In genomic region chr6:43860285-43860684, GRCh38 we compare ENCODE assay signal across 27 cellular contexts.
A peak's percentile ranks its signal among the peaks of the same experiment; 100 is the strongest.
DNase-seq lines count a peak whose midpoint lies in the region; ATAC-seq, FAIRE-seq and TF ChIP-seq lines count a peak whose summit lies in the region.
"Had no signal": no experiment of that assay in that cellular context is flagged by ENCODE, and none has a peak within 500 bp of the region (broad histone marks: within the 10 kb centered on the region; RNA-seq: fewer than 3 reads in every experiment).

No MANE protein-coding gene starts in this region.

- TF ChIP-seq RAD21 in IMR-90 (IDR thresholded peaks at IDR 0.05; ENCODE audit: low read length) = no peak

- TF ChIP-seq CTCF in IMR-90 (conservative IDR thresholded peaks at IDR 0.05; ENCODE audit: low read depth, low read length) = no peak
- TF ChIP-seq CTCF in pancreas (IDR thresholded peaks at IDR 0.05) = no peak

- no peaks in the 10 kb centered on the region for H3K9me1 ChIP-seq in IMR-90 (ENCODE audit: insufficient read depth, low read length)

- H3K27ac ChIP-seq in IMR-90 (ENCODE audit: insufficient read depth, low read length) (no peak overlapping the region), pancreas (no peak overlapping the region)
- H3K27ac ChIP-seq: esophagus squamous epithelium, transverse colon had no signal

- DNase-seq in NCI-H748 (lab: John Stamatoyannopoulos, UW; ENCODE audit: unreplicated experiment) (peak; percentile 38), NCI-H748 treated with DMSO at 0.1 percent for 48 hours (lab: John Stamatoyannopoulos, UW) (no peak), IMR-90 (peak; percentile 39), RPMI8226 (peak; percentile 51), pancreas (peak in 3 of 6 donors; percentile 31 to 66 (median 52)), anterior cingulate cortex (lab: John Stamatoyannopoulos, UW) (no peak), NK-92 (lab: John Stamatoyannopoulos, UW; ENCODE audit: unreplicated experiment) (no peak)
- DNase-seq in activated CD4-positive, alpha-beta T cell treated with anti-CD3 and anti-CD28 coated beads for 48 hours = no peak
- DNase-seq: activated CD4-positive, CD25-positive, alpha-beta regulatory T cell treated with anti-CD3 and anti-CD28 coated beads, Interleukin-2, amount 50 U/mL, for 72 hours; activated CD8-positive, alpha-beta memory T cell treated with anti-CD3 and anti-CD28 coated beads for 24 hours; activated naive CD4-positive, alpha-beta T cell treated with anti-CD3 and anti-CD28 coated beads for 36 hours; activated T-cell treated with anti-CD3 and anti-CD28 coated beads, Interleukin-2, amount 50 U/mL, for 48 hours; aorta; CD8-positive, alpha-beta T cell; effector memory CD8-positive, alpha-beta T cell; esophagus squamous epithelium; HFFc6; NCI-H1105 treated with DMSO at 0.1 percent for 48 hours; NCI-H510A; OCI-M1; SHP77 treated with DMSO at 0.1 percent for 48 hours; stimulated activated CD4-positive, alpha-beta T cell treated with anti-CD3 and anti-CD28 coated beads, Interleukin-4, amount 100 ng/mL, for 1 hour; transverse colon had no signal

- no peak overlapping the region for H2AFZ ChIP-seq in IMR-90 (replicated peaks; ENCODE audit: low read length, poor library complexity)

- dilution Hi-C loops in IMR-90 (cut with HindIII; ENCODE audit: low sequenced_read_pairs, unreplicated experiment) = no loop called here

- in situ Hi-C loops in IMR-90 (cut with MboI; ENCODE audit: low sequenced_read_pairs) = no loop called here

- H2AK9ac ChIP-seq in IMR-90 (replicated peaks; ENCODE audit: low read depth, low read length, poor library complexity) = no peak overlapping the region

- H4K20me1 ChIP-seq in IMR-90 (ENCODE audit: insufficient read depth, low read length) = no peaks in the 10 kb centered on the region

- peak overlapping the region; percentile 54; the same call in 1 of the 2 replicates for H2AK5ac ChIP-seq in IMR-90 (ENCODE audit: low read depth, low read length)

- H3K27me3 ChIP-seq in IMR-90 (ENCODE audit: control insufficient read depth, insufficient read depth, low read length) (peaks cover 41% of the 10 kb centered on the region), pancreas (no peaks in the 10 kb centered on the region)
- H3K27me3 ChIP-seq: transverse colon had no signal

- H3K79me1 ChIP-seq in IMR-90 (ENCODE audit: low read depth in 1 of 2, low read length in 2 of 2) = no peaks in the 10 kb centered on the region

- CTCF ChIA-PET in IMR-90 (lab: Yijun Ruan, JAX) = no interaction called here

- no peak for ATAC-seq in IMR-90 (ENCODE audit: low read depth)
- peak; percentile 56 to 71 (median 64) for ATAC-seq in pancreas
- ATAC-seq: CD8-positive, alpha-beta T cell; effector memory CD8-positive, alpha-beta T cell; left lobe of liver; natural killer cell treated with Interleukin-12 subunit alpha and Interleukin-12 subunit beta and Interleukin-15 and Interleukin-18, amount 100 ng/mL, for 72 hours had no signal

- H3K4me3 ChIP-seq in IMR-90 (ENCODE audit: insufficient read depth, low read depth, low read length) = no peak overlapping the region
- no peak overlapping the region for H3K4me3 ChIP-seq in pancreas
- H3K4me3 ChIP-seq: esophagus squamous epithelium, smooth muscle cell, transverse colon had no signal

- H3K23ac ChIP-seq in IMR-90 (ENCODE audit: low read depth, low read length) = no peak overlapping the region

- H4K8ac ChIP-seq in IMR-90 (ENCODE audit: low read depth in 2 of 2, low read length in 2 of 2) = no peak overlapping the region

- no peak overlapping the region for H2BK15ac ChIP-seq in IMR-90 (ENCODE audit: low read depth, low read length)

- no peak overlapping the region for H2BK5ac ChIP-seq in IMR-90 (ENCODE audit: low read depth, low read length, poor library complexity, severe bottlenecking)

- BruUV-seq in IMR-90 (replicated peaks; lab: Mats Ljungman, UMichigan) = no TSS peak

- H3K36me3 ChIP-seq in IMR-90 (ENCODE audit: control insufficient read depth, insufficient read depth, low read length) (no peaks in the 10 kb centered on the region), pancreas (no peaks in the 10 kb centered on the region)
- H3K36me3 ChIP-seq: esophagus squamous epithelium, transverse colon had no signal

- H4K91ac ChIP-seq in IMR-90 (ENCODE audit: insufficient read depth, low read depth, low read length) = no peak overlapping the region

- H4K5ac ChIP-seq in IMR-90 (ENCODE audit: low read depth, low read length) = no peak overlapping the region

- H3K4me2 ChIP-seq in IMR-90 (ENCODE audit: low read depth, low read length) = no peak overlapping the region
- H3K4me2 ChIP-seq: smooth muscle cell had no signal

- H2BK20ac ChIP-seq in IMR-90 (ENCODE audit: low read depth, low read length) = no peak overlapping the region

- no peak overlapping the region for H3K4ac ChIP-seq in IMR-90 (ENCODE audit: low read depth, low read length)

- FAIRE-seq in pancreas (lab: Jason Lieb, UNC) = no peak
- FAIRE-seq: GM18507 had no signal

- no CpG with 5 or more reads among the region's 7 CpGs for WGBS in IMR-90 (ENCODE audit: extremely low coverage in 2 of 2, insufficient read length in 1 of 2), 2 experiments
- WGBS in pancreas, 2 donors = 47 to 59% methylated on average over 7 of the region's 7 CpGs

- intact Hi-C loops in IMR-90 (cut with micrococcal nuclease) (no loop called here), pancreas (cut with DNase I) (no loop called here)

- H3K9me3 ChIP-seq in IMR-90 (ENCODE audit: control insufficient read depth, insufficient read depth, low read length) (no peaks in the 10 kb centered on the region), pancreas (no peaks in the 10 kb centered on the region)
- H3K9me3 ChIP-seq: esophagus squamous epithelium, transverse colon had no signal

- H3K14ac ChIP-seq in IMR-90 (replicated peaks; ENCODE audit: low read depth, low read length) = no peak overlapping the region

- no peak for TF ChIP-seq POLR2A in IMR-90 (IDR thresholded peaks at IDR 0.05; ENCODE audit: low read depth, low read length)

- H3K18ac ChIP-seq in IMR-90 (ENCODE audit: low read depth, low read length) = no peak overlapping the region

- no peak overlapping the region for H3K9ac ChIP-seq in IMR-90 (ENCODE audit: low read depth, low read length)

- POLR2A ChIA-PET in IMR-90 (lab: Charles Lee; ENCODE audit: unreplicated experiment) = no interaction called here

- H2BK120ac ChIP-seq in IMR-90 (ENCODE audit: low read depth, low read length) = no peak overlapping the region

- H3K56ac ChIP-seq in IMR-90 (ENCODE audit: extremely low read depth, insufficient read depth, low read length) = no peak overlapping the region

- H3K4me1 ChIP-seq in IMR-90 (ENCODE audit: control insufficient read depth, insufficient read depth, low read length) (no peaks in the 10 kb centered on the region), pancreas (no peaks in the 10 kb centered on the region)
- H3K4me1 ChIP-seq: esophagus squamous epithelium, transverse colon had no signal

TF ChIP-seq in IMR-90, 13 proteins besides CTCF, POLR2A, EP300 and RAD21:
- TF ChIP-seq BHLHE40 (IDR thresholded peaks at IDR 0.05; ENCODE audit: low read depth, low read length) (no peak), MAFK (IDR thresholded peaks at IDR 0.05; ENCODE audit: low read depth, low read length) (no peak), USF2 (IDR thresholded peaks at IDR 0.05; ENCODE audit: low read depth, low read length) (no peak), RFX5 (IDR thresholded peaks at IDR 0.05; ENCODE audit: low read depth, low read length) (no peak), SMC3 (IDR thresholded peaks at IDR 0.05; ENCODE audit: low read depth, low read length) (no peak), MAZ (IDR thresholded peaks at IDR 0.05; ENCODE audit: borderline replicate concordance, low read depth, low read length) (no peak), CEBPB (IDR thresholded peaks at IDR 0.05; ENCODE audit: low read depth, low read length) (no peak), RCOR1 (IDR thresholded peaks at IDR 0.05; ENCODE audit: insufficient replicate concordance, low read length) (no peak), NFE2L2 (IDR thresholded peaks at IDR 0.05; ENCODE audit: low read depth, low read length) (no peak), MXI1 (IDR thresholded peaks at IDR 0.05; ENCODE audit: borderline replicate concordance, low read depth, low read length) (no peak), CHD1 (IDR thresholded peaks at IDR 0.05; ENCODE audit: low read depth, low read length) (no peak)
- TF ChIP-seq, protein P1, sequence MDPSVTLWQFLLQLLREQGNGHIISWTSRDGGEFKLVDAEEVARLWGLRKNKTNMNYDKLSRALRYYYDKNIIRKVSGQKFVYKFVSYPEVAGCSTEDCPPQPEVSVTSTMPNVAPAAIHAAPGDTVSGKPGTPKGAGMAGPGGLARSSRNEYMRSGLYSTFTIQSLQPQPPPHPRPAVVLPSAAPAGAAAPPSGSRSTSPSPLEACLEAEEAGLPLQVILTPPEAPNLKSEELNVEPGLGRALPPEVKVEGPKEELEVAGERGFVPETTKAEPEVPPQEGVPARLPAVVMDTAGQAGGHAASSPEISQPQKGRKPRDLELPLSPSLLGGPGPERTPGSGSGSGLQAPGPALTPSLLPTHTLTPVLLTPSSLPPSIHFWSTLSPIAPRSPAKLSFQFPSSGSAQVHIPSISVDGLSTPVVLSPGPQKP (IDR thresholded peaks at IDR 0.05; ENCODE audit: borderline replicate concordance, low read depth, low read length) = no peak

Comparison
In these comparisons a context has a peak if more than half of its experiments do, and no peak if none do; other contexts are left out.
1. DNase-seq: peak in NCI-H748 (single experiment), IMR-90 (single experiment) and RPMI8226 (single experiment); none in NCI-H748 treated with DMSO at 0.1 percent for 48 hours (single experiment), anterior cingulate cortex (0 of 58), activated CD4-positive, alpha-beta T cell treated with anti-CD3 and anti-CD28 coated beads for 48 hours (single experiment) and NK-92 (single experiment).